Comparison of ENCODE assay signal across 3 cellular contexts in genomic region chr16:89317101-89317671, GRCh38.
TF ChIP-seq lines count a peak whose summit lies in the region.

No MANE protein-coding gene starts in this region.

TF ChIP-seq in SK-N-SH, 30 proteins besides CTCF, POLR2A, EP300 and RAD21 (continued from another document and continues in another):
- TF ChIP-seq USF2 (IDR thresholded peaks at IDR 0.05; ENCODE audit: borderline replicate concordance, low read depth, low read length) (no peak), RCOR1 (IDR thresholded peaks at IDR 0.05; ENCODE audit: low read length) (no peak), USF1 (IDR thresholded peaks at IDR 0.05; ENCODE audit: borderline replicate concordance, low read depth) (no peak), MXI1 (IDR thresholded peaks at IDR 0.05; ENCODE audit: low read depth, low read length) (no peak), EZH2phosphoT487 (IDR thresholded peaks at IDR 0.05; ENCODE audit: borderline replicate concordance, low read depth) (no peak), NFIC (IDR thresholded peaks at IDR 0.05; ENCODE audit: borderline replicate concordance) (no peak), CHD2 (IDR thresholded peaks at IDR 0.05; ENCODE audit: low read length, partially characterized antibody) (no peak), NRF1 (IDR thresholded peaks at IDR 0.05; ENCODE audit: low read depth, low read length) (no peak), JUND (IDR thresholded peaks at IDR 0.05) (no peak), MAX (IDR thresholded peaks at IDR 0.05; ENCODE audit: low read depth) (no peak), GATA2 (CRISPR knock-in tag; IDR thresholded peaks at IDR 0.05) (no peak), ELF1 (IDR thresholded peaks at IDR 0.05) (no peak), SIN3A (IDR thresholded peaks at IDR 0.05; ENCODE audit: borderline replicate concordance, low read depth, low read length) (no peak), REST (IDR thresholded peaks at IDR 0.05; ENCODE audit: low read depth, low read length) (no peak), POLR2AphosphoS5 (IDR thresholded peaks at IDR 0.05; ENCODE audit: low read depth, low read length) (no peak)

TF ChIP-seq in SK-N-SH treated with all-trans-retinoic acid at 6 μM for 48 hours, 23 proteins besides CTCF, POLR2A, EP300 and RAD21 (continued from another document):
- no peak for TF ChIP-seq PATZ1 (CRISPR knock-in tag; IDR thresholded peaks at IDR 0.05; ENCODE audit: borderline replicate concordance)
- TF ChIP-seq CSRNP3 (CRISPR knock-in tag; IDR thresholded peaks at IDR 0.05), result no peak
- TF ChIP-seq SNAI2 (CRISPR knock-in tag; IDR thresholded peaks at IDR 0.05), result no peak
- TF ChIP-seq ZFP3 (CRISPR knock-in tag; IDR thresholded peaks at IDR 0.05), result no peak
- no peak for TF ChIP-seq POU6F1 (CRISPR knock-in tag; IDR thresholded peaks at IDR 0.05; ENCODE audit: borderline replicate concordance, low read depth)
- TF ChIP-seq ZNF8 (CRISPR knock-in tag; IDR thresholded peaks at IDR 0.05), result no peak
- no peak for TF ChIP-seq CREB5 (CRISPR knock-in tag; IDR thresholded peaks at IDR 0.05; ENCODE audit: low read depth)
- TF ChIP-seq ARNTL (CRISPR knock-in tag; IDR thresholded peaks at IDR 0.05; ENCODE audit: borderline replicate concordance, low read depth), result no peak
- TF ChIP-seq BACH2 (CRISPR knock-in tag; IDR thresholded peaks at IDR 0.05; ENCODE audit: borderline replicate concordance), result no peak
- no peak for TF ChIP-seq CSDC2 (CRISPR knock-in tag; IDR thresholded peaks at IDR 0.05)

TF ChIP-seq in endothelial cell of umbilical vein, 7 proteins besides CTCF, POLR2A, EP300 and RAD21 (continued from another document):
- TF ChIP-seq MAX (IDR thresholded peaks at IDR 0.05; ENCODE audit: insufficient read depth, insufficient read length), result no peak
- no peak for TF ChIP-seq POLR2AphosphoS5 (IDR thresholded peaks at IDR 0.05; ENCODE audit: insufficient read depth, low read depth, low read length)
- TF ChIP-seq EZH2 (IDR thresholded peaks at IDR 0.05; ENCODE audit: borderline replicate concordance, low read depth, low read length, severe bottlenecking), result no peak
- no peak for TF ChIP-seq JUN (IDR thresholded peaks at IDR 0.05; ENCODE audit: borderline replicate concordance, insufficient read depth, insufficient read length, low read depth)
